8 cellular contexts compared by ENCODE assay signal in the genomic region with DNA sequence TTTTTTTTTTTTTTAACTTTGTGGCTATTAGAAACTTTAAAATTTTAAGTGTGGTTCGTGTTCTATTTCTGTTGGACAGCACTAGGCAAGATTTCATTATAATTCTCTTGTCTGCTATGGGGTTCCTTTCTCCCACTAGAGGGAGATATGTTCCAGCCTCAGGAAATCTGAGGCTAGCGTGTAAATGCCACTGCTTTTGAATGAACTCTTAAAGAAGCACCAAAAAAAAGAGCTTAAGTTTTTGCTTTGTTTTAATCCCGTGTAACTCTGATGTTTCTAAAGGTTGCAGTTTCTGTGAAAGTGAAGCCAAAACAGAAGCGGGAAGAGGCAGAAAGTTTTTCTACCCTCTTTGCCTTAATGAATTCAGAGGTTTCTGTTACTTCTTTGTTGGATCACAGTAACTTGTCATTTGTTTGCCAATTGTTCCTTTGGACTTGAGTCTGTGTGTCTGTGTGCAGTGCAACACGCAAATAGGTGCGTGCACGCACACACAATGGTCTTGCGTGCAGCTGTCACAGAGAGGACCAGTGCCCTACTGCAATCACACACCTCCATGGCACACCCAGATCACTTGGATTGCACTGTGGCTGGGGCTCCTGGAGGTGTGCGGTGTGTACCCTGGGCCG. TPM values are rescaled to one million over a fixed set of nuclear protein-coding genes. Genes with fewer than 3 reads are reported as not detected.
DNase-seq lines count a peak whose midpoint lies in the region; ATAC-seq, FAIRE-seq and TF ChIP-seq lines count a peak whose summit lies in the region.

No MANE protein-coding gene starts in this region.

- FAIRE-seq in GM18507 (lab: Jason Lieb, UNC): peak; percentile 49

- peak; percentile 60 for ATAC-seq in activated T-helper 17 cell treated with anti-CD3 and anti-CD28 coated beads, Interleukin-2, amount 50 U/mL, for 72 hours (replicated peaks)
- peak; percentile 49 to 56 for ATAC-seq in right cardiac atrium

- DNase-seq in AML-193 (lab: John Stamatoyannopoulos, UW) (peak; percentile 10 to 30), GM18507 (ENCODE audit: extremely low spot score, insufficient read length, low read depth) (no peak), right cardiac atrium (no peak), superior temporal gyrus (ENCODE audit: extremely low spot score) (peak; percentile 91), ecto neural progenitor cell (ENCODE audit: low spot score) (no peak), occipital lobe (lab: John Stamatoyannopoulos, UW) (no peak)

- no peaks in the 10 kb centered on the region for H3K36me3 ChIP-seq in KMS-11 (ENCODE audit: insufficient read depth)

- H3K9ac ChIP-seq in KMS-11: no peak overlapping the region

- H3K27me3 Mint-ChIP-seq in activated T-helper 17 cell treated with anti-CD3 and anti-CD28 coated beads, Interleukin-2, amount 50 U/mL, for 72 hours: no peaks in the 10 kb centered on the region

- peak; percentile 72 for TF ChIP-seq CTCF in KMS-11 (conservative IDR thresholded peaks at IDR 0.05; ENCODE audit: low read depth, low read length)

- H4K20me1 ChIP-seq in KMS-11 (ENCODE audit: insufficient read depth): no peaks in the 10 kb centered on the region

- H3K36me3 Mint-ChIP-seq in activated T-helper 17 cell treated with anti-CD3 and anti-CD28 coated beads, Interleukin-2, amount 50 U/mL, for 72 hours (ENCODE audit: low read depth): no peaks in the 10 kb centered on the region

- H3K4me2 ChIP-seq in KMS-11: peak overlapping the region; percentile 23

- H2AFZ ChIP-seq in KMS-11 (ENCODE audit: low read depth): peak overlapping the region; percentile 44

- no peak overlapping the region for H3K4me3 Mint-ChIP-seq in activated T-helper 17 cell treated with anti-CD3 and anti-CD28 coated beads, Interleukin-2, amount 50 U/mL, for 72 hours

- no peaks in the 10 kb centered on the region for H3K79me2 ChIP-seq in KMS-11 (ENCODE audit: insufficient read depth, low read depth)

- H3K27ac Mint-ChIP-seq in activated T-helper 17 cell treated with anti-CD3 and anti-CD28 coated beads, Interleukin-2, amount 50 U/mL, for 72 hours: no peak overlapping the region

- no peak overlapping the region for H3K4me3 ChIP-seq in KMS-11 (IDR thresholded peaks at IDR 0.05; ENCODE audit: insufficient read depth, low read depth, low read length)
- H3K4me3 ChIP-seq in right cardiac atrium (ENCODE audit: low read length): no peak overlapping the region

- H3K9me3 Mint-ChIP-seq in activated T-helper 17 cell treated with anti-CD3 and anti-CD28 coated beads, Interleukin-2, amount 50 U/mL, for 72 hours: no peaks in the 10 kb centered on the region

- H3K4me1 Mint-ChIP-seq in activated T-helper 17 cell treated with anti-CD3 and anti-CD28 coated beads, Interleukin-2, amount 50 U/mL, for 72 hours: peaks cover 5% of the 10 kb centered on the region

- intact Hi-C loops in right cardiac atrium (cut with DNase I): loop anchor here in 2 of 4 donors (5.0 kb wide), 1 partner anchor 36 kb away; no protein-coding TSS in a partner anchor

- H3K9me3 ChIP-seq in right cardiac atrium (ENCODE audit: control insufficient read depth, low read length): no peaks in the 10 kb centered on the region

- WGBS in right cardiac atrium: 47% methylated on average over 10 of the region's 10 CpGs

- peaks cover 25% of the 10 kb centered on the region for H3K4me1 ChIP-seq in KMS-11 (ENCODE audit: low read depth, poor library complexity, severe bottlenecking)
- H3K4me1 ChIP-seq in right cardiac atrium (ENCODE audit: control insufficient read depth, insufficient read depth, low read length): no peaks in the 10 kb centered on the region

- H3K27ac ChIP-seq in KMS-11: peak overlapping the region; percentile 25; the same call in 1 of the 2 replicates
- no peak overlapping the region for H3K27ac ChIP-seq in right cardiac atrium (ENCODE audit: low read length)

- H3K27me3 ChIP-seq in KMS-11 (ENCODE audit: insufficient read depth, low read depth) (no peaks in the 10 kb centered on the region), right cardiac atrium (ENCODE audit: control insufficient read depth, insufficient read depth) (no peaks in the 10 kb centered on the region)

RNA-seq across cellular contexts. Expression of a gene that starts 32.3 kb away (rescaled TPM):
- total RNA-seq in activated T-helper 17 cell treated with anti-CD3 and anti-CD28 coated beads, Interleukin-2, amount 50 U/mL, for 72 hours: 1 to 10 TPM in 1 of 2 donors, under 1 TPM in 1; 0.58 to 1.3 TPM
- 1 to 10 TPM; 2.2 to 2.8 (median 2.5) TPM for total RNA-seq in right cardiac atrium
- 1.6 TPM for polyA plus RNA-seq in right cardiac atrium
- total RNA-seq in occipital lobe: 2.0 TPM

Comparison
In these comparisons a context has a peak if more than half of its experiments do, and no peak if none do; other contexts are left out.
1. DNase-seq: peak in AML-193 (2 of 2) and superior temporal gyrus (single experiment); none in GM18507 (single experiment), right cardiac atrium (0 of 3), ecto neural progenitor cell (single experiment) and occipital lobe (single experiment).